Comparison of ENCODE assay signal across 8 cellular contexts in genomic region chr15:88450125-88450798, GRCh38. TPM values are rescaled to one million over a fixed set of nuclear protein-coding genes. Genes with fewer than 3 reads are reported as not detected.
DNase-seq lines count a peak whose midpoint lies in the region; ATAC-seq and TF ChIP-seq lines count a peak whose summit lies in the region.

No MANE protein-coding gene starts in this region.

- H3K9me3 ChIP-seq in Caco-2 (no peaks in the 10 kb centered on the region), liver (ENCODE audit: control insufficient read depth in 4 of 4, low read length in 3 of 4) (no peaks in the 10 kb centered on the region)

- peak; percentile 63 to 76 for TF ChIP-seq RAD21 in liver (IDR thresholded peaks at IDR 0.05)

- no peak overlapping the region for H3K27ac Mint-ChIP-seq in Caco-2 (ENCODE audit: unreplicated experiment)
- no peak overlapping the region for H3K27ac Mint-ChIP-seq in central memory CD8-positive, alpha-beta T cell (ENCODE audit: low read depth)

- CTCF ChIA-PET in Caco-2 (lab: Charles Lee), result interaction anchor here (0.5 to 1.3 kb wide), 7 partner anchors 17 to 979 kb away, joined by 3 to 4 read pairs (median 3); partner anchors contain the start of genes MRPL46 and MRPS11

- TF ChIP-seq CTCF in Caco-2 (IDR thresholded peaks at IDR 0.05; ENCODE audit: insufficient read depth in 1 of 2, low read depth in 1 of 2, low read length in 1 of 2, severe bottlenecking in 1 of 2, unreplicated experiment in 1 of 2) (peak; percentile 80 to 90), VCaP (conservative IDR thresholded peaks at IDR 0.05) (peak; percentile 92), liver (IDR thresholded peaks at IDR 0.05; ENCODE audit: low read depth, low read length, missing input control) (peak; percentile 52)

- H3K4me1 ChIP-seq in Caco-2 (no peaks in the 10 kb centered on the region), liver (ENCODE audit: control insufficient read depth in 4 of 4, insufficient read depth in 4 of 4, low read length in 3 of 4) (peaks cover 0 to 10% (median under 1%) of the 10 kb centered on the region in 4 donors)

- H3K27me3 Mint-ChIP-seq in Caco-2 (ENCODE audit: insufficient read depth, unreplicated experiment), result peaks cover 9% of the 10 kb centered on the region
- peaks cover 9% of the 10 kb centered on the region for H3K27me3 Mint-ChIP-seq in central memory CD8-positive, alpha-beta T cell

- H3K27ac ChIP-seq in VCaP, result no peak overlapping the region
- H3K27ac ChIP-seq in liver (ENCODE audit: low read depth in 1 of 2, low read length in 2 of 2), result no peak overlapping the region

- peaks cover 7% of the 10 kb centered on the region for H3K4me1 Mint-ChIP-seq in Caco-2 (ENCODE audit: low read depth, unreplicated experiment)
- H3K4me1 Mint-ChIP-seq in central memory CD8-positive, alpha-beta T cell, result peaks cover 5% of the 10 kb centered on the region

- POLR2A ChIA-PET in Caco-2 (lab: Charles Lee), result no interaction called here

- H3K27me3 ChIP-seq in Caco-2 (replicated peaks; ENCODE audit: control insufficient read depth, insufficient read depth, low read length), result no peaks in the 10 kb centered on the region
- H3K27me3 ChIP-seq in liver (ENCODE audit: control insufficient read depth in 4 of 4, insufficient read depth in 4 of 4, low read length in 3 of 4), result no peaks in the 10 kb centered on the region

- H3K4me3 Mint-ChIP-seq in Caco-2 (ENCODE audit: unreplicated experiment), result no peak overlapping the region
- H3K4me3 Mint-ChIP-seq in central memory CD8-positive, alpha-beta T cell, result no peak overlapping the region

- peaks cover 5% of the 10 kb centered on the region for H3K9me3 Mint-ChIP-seq in Caco-2 (ENCODE audit: unreplicated experiment)
- no peaks in the 10 kb centered on the region for H3K9me3 Mint-ChIP-seq in central memory CD8-positive, alpha-beta T cell

- no peak overlapping the region for H3K9ac ChIP-seq in liver (ENCODE audit: low read depth in 1 of 2, low read length in 2 of 2)

- intact Hi-C loops in Caco-2 (cut with micrococcal nuclease; ENCODE audit: unreplicated experiment), result loop anchor here (1.0 to 10.0 kb wide), 4 partner anchors 62 to 204 kb away; no protein-coding TSS in a partner anchor

- peak; percentile 74 to 85 for DNase-seq in Caco-2
- peak; percentile 31 for DNase-seq in NCI-H1092 treated with DMSO at 0.1 percent for 48 hours (lab: John Stamatoyannopoulos, UW)
- DNase-seq in central memory CD8-positive, alpha-beta T cell (ENCODE audit: low spot score in 2 of 2), result peak; percentile 26 to 40
- DNase-seq in stimulated activated CD8-positive, alpha-beta memory T cell treated with anti-CD3 and anti-CD28 coated beads, Interleukin-12 subunit alpha, Interleukin-12 subunit beta, amount 100 ng/mL, for 4 hours (ENCODE audit: low read depth), result peak; percentile 6
- DNase-seq in cerebellar nuclear complex (lab: John Stamatoyannopoulos, UW), result no peak

- BruUV-seq in Caco-2 (replicated peaks; lab: Mats Ljungman, UMichigan), result no TSS peak

- ATAC-seq in GM21381 (IDR thresholded peaks at IDR 0.05; ENCODE audit: unreplicated experiment), result peak; percentile 44
- ATAC-seq in central memory CD8-positive, alpha-beta T cell (replicated peaks; ENCODE audit: extremely low read depth, poor library complexity, severe bottlenecking), result no peak

- WGBS in liver, result 6% methylated on average over 12 of the region's 12 CpGs

- no peaks in the 10 kb centered on the region for H3K36me3 Mint-ChIP-seq in Caco-2 (ENCODE audit: insufficient read depth, unreplicated experiment)
- no peaks in the 10 kb centered on the region for H3K36me3 Mint-ChIP-seq in central memory CD8-positive, alpha-beta T cell (ENCODE audit: insufficient read depth)

- H3K4me3 ChIP-seq in Caco-2 (ENCODE audit: low read depth, low read length), result no peak overlapping the region
- H3K4me3 ChIP-seq in liver (ENCODE audit: low read depth in 1 of 3, low read length in 3 of 3), result no peak overlapping the region

- H3K36me3 ChIP-seq in Caco-2 (ENCODE audit: control insufficient read depth, insufficient read depth, low read length), result no peaks in the 10 kb centered on the region
- no peaks in the 10 kb centered on the region for H3K36me3 ChIP-seq in liver (ENCODE audit: control insufficient read depth in 4 of 4, insufficient read depth in 3 of 4, low read depth in 1 of 4, low read length in 3 of 4)

TF ChIP-seq in liver, 16 proteins besides CTCF, POLR2A, EP300 and RAD21:
- TF ChIP-seq YY1 (IDR thresholded peaks at IDR 0.05), result no peak

RNA-seq across cellular contexts. Expression of gene MRPL46, which starts 16.9 kb away (rescaled TPM):
- total RNA-seq in Caco-2 (2022) (44.5 and 46.5 TPM in 2 replicates), liver (10 to 100 TPM; 16.1 to 20.8 TPM)
- polyA plus RNA-seq in liver, result 10 to 100 TPM; 57.5 to 63.5 TPM

RNA-seq across cellular contexts. Expression of gene MRPS11, which starts 17.2 kb away (rescaled TPM):
- total RNA-seq in Caco-2 (2022) (48.4 and 50.2 TPM in 2 replicates), liver (10 to 100 TPM; 20.5 to 21.2 TPM)
- polyA plus RNA-seq in liver, result 10 to 100 TPM; 43.5 to 54.4 TPM

Comparison
In these comparisons a context has a peak if more than half of its experiments do, and no peak if none do; other contexts are left out.
1. DNase-seq: peak in Caco-2 (2 of 2), NCI-H1092 treated with DMSO at 0.1 percent for 48 hours (single experiment), central memory CD8-positive, alpha-beta T cell (2 of 2) and stimulated activated CD8-positive, alpha-beta memory T cell treated with anti-CD3 and anti-CD28 coated beads, Interleukin-12 subunit alpha, Interleukin-12 subunit beta, amount 100 ng/mL, for 4 hours (single experiment); none in cerebellar nuclear complex (0 of 2).
2. Peak in every context shown above with its lines, with median percentiles within 50 percentile points of each other: CTCF ChIP-seq.